23 cellular contexts compared by ENCODE assay signal in the genomic region with DNA sequence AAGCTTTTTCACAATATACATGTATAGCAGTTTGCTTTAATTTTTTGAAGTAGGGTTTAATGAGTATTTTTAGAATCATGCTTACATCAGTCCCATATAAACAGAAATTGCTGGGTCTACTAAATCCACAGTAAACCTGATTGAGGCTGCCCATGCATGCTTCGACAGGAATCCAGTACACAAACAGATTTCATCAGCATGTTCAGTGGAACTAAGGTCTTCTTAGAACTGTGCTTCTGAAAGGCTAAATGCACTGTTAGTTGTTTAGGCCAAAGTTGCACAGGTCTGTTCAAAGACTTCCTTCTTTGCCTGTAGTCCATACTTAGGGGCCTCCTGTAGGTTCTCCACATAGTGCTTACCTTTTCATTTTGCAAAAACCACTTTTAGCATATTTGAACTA. TPM values are rescaled to one million over a fixed set of nuclear protein-coding genes. Genes with fewer than 3 reads are reported as not detected.
DNase-seq lines count a peak whose midpoint lies in the region; ATAC-seq, FAIRE-seq and TF ChIP-seq lines count a peak whose summit lies in the region.
"Had no signal": no experiment of that assay in that cellular context is flagged by ENCODE, and none has a peak within 500 bp of the region (broad histone marks: within the 10 kb centered on the region; RNA-seq: fewer than 3 reads in every experiment).

No MANE protein-coding gene starts in this region.

- H3K4me2 ChIP-seq in A549: no peak overlapping the region

- in situ Hi-C loops in gastrocnemius medialis (cut with MboI; ENCODE audit: low sequenced_read_pairs in 4 of 4): no loop called here

- 47% methylated on average over 1 of the region's 1 CpG for WGBS in A549 (ENCODE audit: missing lambda C conversion rate)

- H3K4me3 ChIP-seq in A549: no peak overlapping the region
- H3K4me3 ChIP-seq in choroid plexus epithelial cell (ENCODE audit: low read depth, low read length): no peak overlapping the region
- H3K4me3 ChIP-seq in gastrocnemius medialis: no peak overlapping the region
- H3K4me3 ChIP-seq: K562, SK-N-MC had no signal

- no peak for TF ChIP-seq EP300 in A549 (IDR thresholded peaks at IDR 0.05)

- H3K4me1 ChIP-seq in A549: peaks cover 21% of the 10 kb centered on the region
- H3K4me1 ChIP-seq in gastrocnemius medialis: no peaks in the 10 kb centered on the region

- POLR2A ChIA-PET in A549 (lab: Yijun Ruan, JAX): no interaction called here

- no peak for TF ChIP-seq CTCF in A549 (IDR thresholded peaks at IDR 0.05)
- no peak for TF ChIP-seq CTCF in choroid plexus epithelial cell (conservative IDR thresholded peaks at IDR 0.05; ENCODE audit: low read depth, low read length)
- TF ChIP-seq CTCF in gastrocnemius medialis (IDR thresholded peaks at IDR 0.05 in 4 of 5, conservative IDR thresholded peaks at IDR 0.05 in 1 of 5): no peak

- TF ChIP-seq RAD21 in A549 (conservative IDR thresholded peaks at IDR 0.05 in 1 of 2, IDR thresholded peaks at IDR 0.05 in 1 of 2): no peak

- CTCF ChIA-PET in A549 (lab: Yijun Ruan, JAX): no interaction called here

- H3K9me3 ChIP-seq in A549 (peaks cover 20% of the 10 kb centered on the region; the same call in 2 of the 3 replicates), gastrocnemius medialis (no peaks in the 10 kb centered on the region)

- DNase-seq in A549 (ENCODE audit: low read depth in 1 of 2, low spot score in 1 of 2) (no peak), OCI-M1 (lab: John Stamatoyannopoulos, UW) (peak; percentile 10), choroid plexus epithelial cell (ENCODE audit: low read depth) (peak; percentile 59), iris pigment epithelial cell (ENCODE audit: low read depth) (peak; percentile 58), COLO829 (ENCODE audit: low spot score) (no peak), gastrocnemius medialis (no peak)
- DNase-seq: CD4-positive, alpha-beta T cell; DMS153; MM.1S; NCI-H1048; NCI-H1417 treated with DMSO at 0.1 percent for 48 hours; NCI-H187 treated with DMSO at 0.1 percent for 48 hours; NCI-H2107; NCI-H446 treated with DMSO at 0.1 percent for 48 hours; NCI-H526 treated with DMSO at 0.1 percent for 48 hours; SHP77 treated with DMSO at 0.1 percent for 48 hours; SW 1271 had no signal

- H3K36me3 ChIP-seq in gastrocnemius medialis: no peaks in the 10 kb centered on the region

- no peak for ATAC-seq in A549
- ATAC-seq in GM18519 (IDR thresholded peaks at IDR 0.05; ENCODE audit: low FRiP score, unreplicated experiment): no peak
- ATAC-seq in gastrocnemius medialis: no peak
- ATAC-seq: HCT116, K562 had no signal

- intact Hi-C loops in gastrocnemius medialis (cut with DNase I; ENCODE audit: low total_unique reads): no loop called here

- FAIRE-seq in A549 (lab: Jason Lieb, UNC): no peak
- FAIRE-seq: GM12892, H1, K562 had no signal

- H3K27me3 ChIP-seq in gastrocnemius medialis: no peaks in the 10 kb centered on the region

- TF ChIP-seq POLR2A in A549 (IDR thresholded peaks at IDR 0.05; ENCODE audit: low read length) (no peak), gastrocnemius medialis (IDR thresholded peaks at IDR 0.05) (no peak)

- H3K27ac ChIP-seq in A549: peak overlapping the region; percentile 0 to 56; a peak in 4 of 6 replicates
- H3K27ac ChIP-seq in gastrocnemius medialis: no peak overlapping the region
- H3K27ac ChIP-seq: SK-N-MC had no signal

TF ChIP-seq in A549, 52 proteins besides CTCF, POLR2A, EP300 and RAD21:
- TF ChIP-seq, protein P1, sequence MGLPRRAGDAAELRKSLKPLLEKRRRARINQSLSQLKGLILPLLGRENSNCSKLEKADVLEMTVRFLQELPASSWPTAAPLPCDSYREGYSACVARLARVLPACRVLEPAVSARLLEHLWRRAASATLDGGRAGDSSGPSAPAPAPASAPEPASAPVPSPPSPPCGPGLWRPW (IDR thresholded peaks at IDR 0.05): no peak
- TF ChIP-seq GATA3 (IDR thresholded peaks at IDR 0.05; ENCODE audit: borderline replicate concordance) (no peak), HEYL (CRISPR knock-in tag; IDR thresholded peaks at IDR 0.05) (no peak), TP53 (CRISPR knock-in tag; IDR thresholded peaks at IDR 0.05) (no peak), SREBF2 (IDR thresholded peaks at IDR 0.05) (no peak), RCOR1 (IDR thresholded peaks at IDR 0.05; ENCODE audit: low read depth, low read length) (no peak), JUNB (IDR thresholded peaks at IDR 0.05) (no peak), CBX8 (IDR thresholded peaks at IDR 0.05) (no peak)
- TF ChIP-seq, protein P2, sequence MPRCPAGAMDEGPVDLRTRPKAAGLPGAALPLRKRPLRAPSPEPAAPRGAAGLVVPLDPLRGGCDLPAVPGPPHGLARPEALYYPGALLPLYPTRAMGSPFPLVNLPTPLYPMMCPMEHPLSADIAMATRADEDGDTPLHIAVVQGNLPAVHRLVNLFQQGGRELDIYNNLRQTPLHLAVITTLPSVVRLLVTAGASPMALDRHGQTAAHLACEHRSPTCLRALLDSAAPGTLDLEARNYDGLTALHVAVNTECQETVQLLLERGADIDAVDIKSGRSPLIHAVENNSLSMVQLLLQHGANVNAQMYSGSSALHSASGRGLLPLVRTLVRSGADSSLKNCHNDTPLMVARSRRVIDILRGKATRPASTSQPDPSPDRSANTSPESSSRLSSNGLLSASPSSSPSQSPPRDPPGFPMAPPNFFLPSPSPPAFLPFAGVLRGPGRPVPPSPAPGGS (IDR thresholded peaks at IDR 0.05): no peak
- TF ChIP-seq, protein P3, sequence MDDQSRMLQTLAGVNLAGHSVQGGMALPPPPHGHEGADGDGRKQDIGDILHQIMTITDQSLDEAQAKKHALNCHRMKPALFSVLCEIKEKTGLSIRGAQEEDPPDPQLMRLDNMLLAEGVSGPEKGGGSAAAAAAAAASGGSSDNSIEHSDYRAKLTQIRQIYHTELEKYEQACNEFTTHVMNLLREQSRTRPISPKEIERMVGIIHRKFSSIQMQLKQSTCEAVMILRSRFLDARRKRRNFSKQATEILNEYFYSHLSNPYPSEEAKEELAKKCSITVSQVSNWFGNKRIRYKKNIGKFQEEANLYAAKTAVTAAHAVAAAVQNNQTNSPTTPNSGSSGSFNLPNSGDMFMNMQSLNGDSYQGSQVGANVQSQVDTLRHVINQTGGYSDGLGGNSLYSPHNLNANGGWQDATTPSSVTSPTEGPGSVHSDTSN (IDR thresholded peaks at IDR 0.05): no peak
- TF ChIP-seq, protein P4, sequence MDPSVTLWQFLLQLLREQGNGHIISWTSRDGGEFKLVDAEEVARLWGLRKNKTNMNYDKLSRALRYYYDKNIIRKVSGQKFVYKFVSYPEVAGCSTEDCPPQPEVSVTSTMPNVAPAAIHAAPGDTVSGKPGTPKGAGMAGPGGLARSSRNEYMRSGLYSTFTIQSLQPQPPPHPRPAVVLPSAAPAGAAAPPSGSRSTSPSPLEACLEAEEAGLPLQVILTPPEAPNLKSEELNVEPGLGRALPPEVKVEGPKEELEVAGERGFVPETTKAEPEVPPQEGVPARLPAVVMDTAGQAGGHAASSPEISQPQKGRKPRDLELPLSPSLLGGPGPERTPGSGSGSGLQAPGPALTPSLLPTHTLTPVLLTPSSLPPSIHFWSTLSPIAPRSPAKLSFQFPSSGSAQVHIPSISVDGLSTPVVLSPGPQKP (IDR thresholded peaks at IDR 0.05; ENCODE audit: low read depth, low read length): no peak
TF ChIP-seq in A549: peak in this region for 0.

RNA-seq across cellular contexts. Expression of a gene that starts 42.5 kb away (rescaled TPM):
- polyA plus RNA-seq in A549 (2011; rRNA removed) (0.03 and 0.06 TPM in 2 replicates), A549 (2017; fragmentation: RNase III; extraction: RNeasy Plus Mini Kit Qiagen cat#74134 plus additional on column Dnase treatment) (0.01 TPM in 1 of 3 replicates, not detected in the others)
- not detected in 2 replicates for polyA plus RNA-seq in A549 (2012; cell fraction: cytosol; rRNA removed)
- not detected in 2 replicates for polyA plus RNA-seq in A549 (2012; cell fraction: nucleus; rRNA removed)
- polyA minus RNA-seq in A549 (2011; rRNA and poly(A)+ RNA removed): 0.10 TPM in 1 of 2 replicates, not detected in the other
- 1 to 10 TPM; 3.6 to 7.7 (median 4.8) TPM for total RNA-seq in gastrocnemius medialis
- total RNA-seq: CD4-positive, alpha-beta T cell had no signal

Comparison
In these comparisons a context has a peak if more than half of its experiments do, and no peak if none do; other contexts are left out.
1. DNase-seq: peak in OCI-M1 (single experiment), choroid plexus epithelial cell (single experiment) and iris pigment epithelial cell (single experiment); none in A549 (0 of 2), COLO829 (single experiment) and gastrocnemius medialis (0 of 2).
2. H3K27ac ChIP-seq: peak in A549 (2 of 2); none in gastrocnemius medialis (0 of 4).